Comparison of ENCODE assay signal across 1 cellular context in the genomic region with DNA sequence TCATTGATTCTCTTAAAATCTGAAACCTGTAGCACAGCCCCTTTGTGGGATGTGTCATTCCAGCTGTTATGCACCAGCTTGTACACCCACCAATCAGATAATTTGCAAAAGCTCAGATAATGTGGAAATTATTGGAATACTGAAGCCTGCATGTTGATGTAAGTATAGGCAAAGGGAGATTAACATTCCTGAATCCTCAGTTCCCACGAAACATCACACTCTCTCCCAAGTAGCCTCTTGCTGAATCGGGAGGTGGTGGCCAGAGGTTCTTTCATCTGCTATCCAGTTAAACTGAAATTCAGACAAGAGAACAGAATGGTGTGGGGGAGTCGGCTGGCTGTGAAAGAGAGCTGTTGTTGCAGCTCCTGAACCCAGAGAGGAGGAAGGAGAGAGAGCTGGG.
TF ChIP-seq lines count a peak whose summit lies in the region.

No MANE protein-coding gene starts in this region.

TF ChIP-seq in GM23338, 12 proteins besides CTCF, POLR2A, EP300 and RAD21 (continued from another document):
- TF ChIP-seq REST (IDR thresholded peaks at IDR 0.05; ENCODE audit: unreplicated experiment): no peak
- no peak for TF ChIP-seq ZNF331 (CRISPR knock-in tag; IDR thresholded peaks at IDR 0.05; ENCODE audit: low read depth)
- no peak for TF ChIP-seq STAT1 (IDR thresholded peaks at IDR 0.05; ENCODE audit: unreplicated experiment)
- TF ChIP-seq POLR2AphosphoS5 (IDR thresholded peaks at IDR 0.05; ENCODE audit: low read depth): no peak
- no peak for TF ChIP-seq EZH2phosphoT487 (IDR thresholded peaks at IDR 0.05; ENCODE audit: unreplicated experiment)
- no peak for TF ChIP-seq JUNB (IDR thresholded peaks at IDR 0.05; ENCODE audit: unreplicated experiment)
- no peak for TF ChIP-seq ZNF114 (CRISPR knock-in tag; IDR thresholded peaks at IDR 0.05)
